Comparison of ENCODE assay signal across 10 cellular contexts in genomic region chr22:42643632-42644421, GRCh38. TPM values are rescaled to one million over a fixed set of nuclear protein-coding genes. Genes with fewer than 3 reads are reported as not detected.
DNase-seq lines count a peak whose midpoint lies in the region; ATAC-seq, FAIRE-seq and TF ChIP-seq lines count a peak whose summit lies in the region.
"Had no signal": no experiment of that assay in that cellular context is flagged by ENCODE, and none has a peak within 500 bp of the region (broad histone marks: within the 10 kb centered on the region; RNA-seq: fewer than 3 reads in every experiment).

No MANE protein-coding gene starts in this region.

- no peak for FAIRE-seq in GM12878 (lab: Jason Lieb, UNC)

- H3K4me1 Mint-ChIP-seq in HFFc6 (ENCODE audit: low read depth), result peaks cover 50% of the 10 kb centered on the region
- H3K4me1 Mint-ChIP-seq in stimulated activated naive B cell treated with anti-CD40 and anti-IgM and Interleukin-4, amounts not matched to agents 10 μg/mL and 1 μg/mL and 100 μg/mL, for 72 hours, result peaks cover 48 to 71% of the 10 kb centered on the region in 2 donors
- H3K4me1 Mint-ChIP-seq in natural killer cell treated with Interleukin-12 subunit alpha and Interleukin-12 subunit beta and Interleukin-15 and Interleukin-18, amount 100 ng/mL, for 72 hours (ENCODE audit: low read depth in 2 of 2), result peaks cover 18 to 25% of the 10 kb centered on the region in 2 donors
- peaks cover 36 to 52% (median 39%) of the 10 kb centered on the region in 3 donors for H3K4me1 Mint-ChIP-seq in T-cell

- H3K27me3 ChIP-seq in GM12878 (replicated peaks in 1 of 2; ENCODE audit: control insufficient read depth in 2 of 2, insufficient read depth in 2 of 2, low read length in 1 of 2), result no peaks in the 10 kb centered on the region
- H3K27me3 ChIP-seq in lower lobe of right lung (ENCODE audit: low read depth), result no peaks in the 10 kb centered on the region

- H3K4me3 Mint-ChIP-seq in HFFc6, result peak overlapping the region; percentile 76
- H3K4me3 Mint-ChIP-seq in stimulated activated naive B cell treated with anti-CD40 and anti-IgM and Interleukin-4, amounts not matched to agents 10 μg/mL and 1 μg/mL and 100 μg/mL, for 72 hours, result no peak overlapping the region
- no peak overlapping the region for H3K4me3 Mint-ChIP-seq in natural killer cell treated with Interleukin-12 subunit alpha and Interleukin-12 subunit beta and Interleukin-15 and Interleukin-18, amount 100 ng/mL, for 72 hours
- H3K4me3 Mint-ChIP-seq in T-cell, result no peak overlapping the region

- peaks cover 65% of the 10 kb centered on the region for H3K79me2 ChIP-seq in GM12878 (ENCODE audit: control insufficient read depth, insufficient read depth, low read length)

- H3K27me3 Mint-ChIP-seq in HFFc6 (ENCODE audit: insufficient read depth) (peaks cover 3% of the 10 kb centered on the region), T-cell (no peaks in the 10 kb centered on the region)
- no peaks in the 10 kb centered on the region for H3K27me3 Mint-ChIP-seq in stimulated activated naive B cell treated with anti-CD40 and anti-IgM and Interleukin-4, amounts not matched to agents 10 μg/mL and 1 μg/mL and 100 μg/mL, for 72 hours
- H3K27me3 Mint-ChIP-seq in natural killer cell treated with Interleukin-12 subunit alpha and Interleukin-12 subunit beta and Interleukin-15 and Interleukin-18, amount 100 ng/mL, for 72 hours, result no peaks in the 10 kb centered on the region

- DNase-seq in HFFc6 (no peak), GM12878 (ENCODE audit: low read depth, low spot score) (no peak), lower lobe of right lung (no peak), T-cell (no peak), hypothalamus (lab: John Stamatoyannopoulos, UW) (no peak), Ammon's horn (ENCODE audit: low spot score) (no peak)
- DNase-seq in stimulated activated naive B cell treated with anti-CD40 and anti-IgM and Interleukin-4, amounts not matched to agents 10 μg/mL and 1 μg/mL and 100 μg/mL, for 72 hours, result no peak
- no peak for DNase-seq in natural killer cell treated with Interleukin-12 subunit alpha and Interleukin-12 subunit beta and Interleukin-15 and Interleukin-18, amount 100 ng/mL, for 72 hours (ENCODE audit: low spot score)
- DNase-seq: activated effector memory CD4-positive, alpha-beta T cell treated with Interleukin-2 at 50 U/mL for 16 hours; NCI-H2081 had no signal

- no peaks in the 10 kb centered on the region for H4K20me1 ChIP-seq in GM12878 (ENCODE audit: control insufficient read depth, insufficient read depth)

- TF ChIP-seq POLR2A in GM12878 (IDR thresholded peaks at IDR 0.05; ENCODE audit: low read depth, low read length), result no peak

- TF ChIP-seq EP300 in GM12878 (IDR thresholded peaks at IDR 0.05; ENCODE audit: borderline replicate concordance in 1 of 2, control insufficient read depth in 1 of 2, low read depth in 2 of 2, low read length in 2 of 2), result no peak

- CTCF ChIA-PET in GM12878 (lab: Yijun Ruan, JAX), result interaction anchor here (1.0 to 3.4 kb wide), 10 partner anchors 12 to 390 kb away, joined by 3 to 17 read pairs (median 5); no protein-coding TSS in a partner anchor
- CTCF ChIA-PET in T-cell (lab: Charles Lee), result interaction anchor here in 1 of 2 donors (0.6 kb wide), 1 partner anchor 13 kb away, joined by 4 read pairs; no protein-coding TSS in a partner anchor

- in situ Hi-C loops in GM12878 (cut with MboI), result no loop called here

- H2AFZ ChIP-seq in GM12878 (ENCODE audit: control insufficient read depth, low read depth, low read length), result no peak overlapping the region

- TF ChIP-seq CTCF in HFFc6 (IDR thresholded peaks at IDR 0.05), result no peak
- no peak for TF ChIP-seq CTCF in GM12878 (IDR thresholded peaks at IDR 0.05 in 2 of 3, conservative IDR thresholded peaks at IDR 0.05 in 1 of 3; ENCODE audit: control insufficient read depth in 2 of 3, extremely low read depth in 1 of 3, insufficient read depth in 1 of 3, low read depth in 3 of 3, low read length in 3 of 3)
- TF ChIP-seq CTCF in lower lobe of right lung (IDR thresholded peaks at IDR 0.05), result no peak

- no peak for TF ChIP-seq RAD21 in GM12878 (IDR thresholded peaks at IDR 0.05; ENCODE audit: insufficient read depth, low read depth, low read length)

- H3K4me2 ChIP-seq in GM12878 (ENCODE audit: control insufficient read depth, insufficient read depth), result peak overlapping the region; percentile 71

- H3K9me3 ChIP-seq in GM12878 (replicated peaks; ENCODE audit: control insufficient read depth, insufficient read depth, low read length) (no peaks in the 10 kb centered on the region), lower lobe of right lung (no peaks in the 10 kb centered on the region)

- no TSS peak for BruUV-seq in GM12878 (replicated peaks; lab: Mats Ljungman, UMichigan)

- intact Hi-C loops in GM12878 (cut with micrococcal nuclease; ENCODE audit: unreplicated experiment) (no loop called here), lower lobe of right lung (cut with DNase I) (no loop called here)

- H3K27ac Mint-ChIP-seq in HFFc6, result peak overlapping the region; percentile 92
- peak overlapping the region; percentile 11 for H3K27ac Mint-ChIP-seq in stimulated activated naive B cell treated with anti-CD40 and anti-IgM and Interleukin-4, amounts not matched to agents 10 μg/mL and 1 μg/mL and 100 μg/mL, for 72 hours
- peak overlapping the region in 1 of 2 donors; percentile 59 for H3K27ac Mint-ChIP-seq in natural killer cell treated with Interleukin-12 subunit alpha and Interleukin-12 subunit beta and Interleukin-15 and Interleukin-18, amount 100 ng/mL, for 72 hours
- no peak overlapping the region for H3K27ac Mint-ChIP-seq in T-cell

- H3K4me3 ChIP-seq in GM12878 (peak overlapping the region; percentile 50), lower lobe of right lung (no peak overlapping the region)

- RAD21 ChIA-PET in GM12878 (lab: Charles Lee; ENCODE audit: unreplicated experiment), result interaction anchor here (0.8 to 3.7 kb wide), 5 partner anchors 10 to 75 kb away, joined by 3 to 19 read pairs (median 4); partner anchors contain the start of gene POLDIP3

- no peaks in the 10 kb centered on the region for H3K36me3 ChIP-seq in GM12878 (ENCODE audit: control insufficient read depth in 2 of 2, insufficient read depth in 2 of 2, low read length in 1 of 2)
- H3K36me3 ChIP-seq in lower lobe of right lung, result no peaks in the 10 kb centered on the region

- peaks cover 42% of the 10 kb centered on the region for H3K4me1 ChIP-seq in GM12878 (ENCODE audit: control insufficient read depth, insufficient read depth, low read length)
- H3K4me1 ChIP-seq in lower lobe of right lung, result peaks cover 81% of the 10 kb centered on the region

- no peak for ATAC-seq in GM12878
- ATAC-seq in lower lobe of right lung, result no peak
- no peak for ATAC-seq in stimulated activated naive B cell treated with anti-CD40 and anti-IgM and Interleukin-4, amounts not matched to agents 10 μg/mL and 1 μg/mL and 100 μg/mL, for 72 hours (replicated peaks)
- ATAC-seq in natural killer cell treated with Interleukin-12 subunit alpha and Interleukin-12 subunit beta and Interleukin-15 and Interleukin-18, amount 100 ng/mL, for 72 hours, result no peak
- ATAC-seq in T-cell (replicated peaks in 1 of 4), result no peak

- H3K27ac ChIP-seq in GM12878 (ENCODE audit: control insufficient read depth, insufficient read depth) (peak overlapping the region; percentile 84), lower lobe of right lung (peak overlapping the region; percentile 95)

- H3K36me3 Mint-ChIP-seq in HFFc6 (ENCODE audit: low read depth) (peaks cover 10% of the 10 kb centered on the region; the same call in 1 of the 2 replicates), T-cell (no peaks in the 10 kb centered on the region)
- H3K36me3 Mint-ChIP-seq in stimulated activated naive B cell treated with anti-CD40 and anti-IgM and Interleukin-4, amounts not matched to agents 10 μg/mL and 1 μg/mL and 100 μg/mL, for 72 hours, result peaks cover 8 to 15% of the 10 kb centered on the region in 2 donors
- H3K36me3 Mint-ChIP-seq in natural killer cell treated with Interleukin-12 subunit alpha and Interleukin-12 subunit beta and Interleukin-15 and Interleukin-18, amount 100 ng/mL, for 72 hours, result no peaks in the 10 kb centered on the region

- no peaks in the 10 kb centered on the region for H3K9me3 Mint-ChIP-seq in HFFc6
- no peaks in the 10 kb centered on the region for H3K9me3 Mint-ChIP-seq in stimulated activated naive B cell treated with anti-CD40 and anti-IgM and Interleukin-4, amounts not matched to agents 10 μg/mL and 1 μg/mL and 100 μg/mL, for 72 hours
- no peaks in the 10 kb centered on the region for H3K9me3 Mint-ChIP-seq in natural killer cell treated with Interleukin-12 subunit alpha and Interleukin-12 subunit beta and Interleukin-15 and Interleukin-18, amount 100 ng/mL, for 72 hours
- no peaks in the 10 kb centered on the region for H3K9me3 Mint-ChIP-seq in T-cell

- SMC1A ChIA-PET in GM12878 (lab: Charles Lee; ENCODE audit: uncharacterized antibody, unreplicated experiment), result interaction anchor here (0.8 to 2.6 kb wide), 9 partner anchors 13 to 200 kb away, joined by 3 to 18 read pairs (median 4); no protein-coding TSS in a partner anchor

- POLR2A ChIA-PET in GM12878 (lab: Charles Lee), result interaction anchor here (0.6 to 2.1 kb wide), 5 partner anchors 9 to 678 kb away, joined by 3 to 8 read pairs (median 4); no protein-coding TSS in a partner anchor
- POLR2A ChIA-PET in T-cell (lab: Charles Lee), result no interaction called here

- peak overlapping the region; percentile 78 for H3K9ac ChIP-seq in GM12878 (ENCODE audit: control insufficient read depth, insufficient read depth, low read length)

- WGBS in GM12878 (ENCODE audit: insufficient coverage, insufficient replicate concordance, low lambda C conversion rate, missing lambda C conversion rate), result 93% methylated on average over 14 of the region's 14 CpGs

RNA-seq across cellular contexts. Expression of gene ATP5MGL, which starts 3.4 kb away (rescaled TPM):
- total RNA-seq in HFFc6 (2021; fragmentation: NEBNext Ultra II Directional; extraction: Animal tissue kit (Norgen Biotek cat#: 25700)), result under 1 TPM in 3 of 6 experiments, not detected in 3; 0.26 to 0.64 (median 0.54) TPM
- total RNA-seq in GM12878 (2013; cell fraction: nucleolus; rRNA removed), result 4.9 and 7.6 TPM in 2 replicates
- total RNA-seq in GM12878 (2014; rRNA removed) (0.22 and 0.40 TPM in 2 replicates), GM12878 (2014; rRNA removed; fragmentation: Illumina TruSeq; extraction: Trizol) (0.85 TPM in 1 of 2 replicates, not detected in the other), GM12878 (2021) (0.43 and 0.46 TPM in 2 replicates), lower lobe of right lung (1.0 TPM), T-cell (1 to 10 TPM in 4 of 5 donors, under 1 TPM in 1; 0.79 to 5.0 (median 1.8) TPM)
- polyA plus RNA-seq in GM12878 (2011; ENCODE audit: low read depth), result not detected
- polyA plus RNA-seq in GM12878 (2011; rRNA removed) (0.23 and 0.26 TPM in 2 replicates), GM12878 (2014; fragmentation: Illumina TruSeq; extraction: Trizol) (not detected in 2 replicates), GM12878 (2014; fragmentation: Nextera tagmentation; extraction: Ambion mirVana) (under 1 TPM; 0.24 to 0.60 TPM), GM12878 (2014; rRNA removed) (not detected in 2 replicates), GM12878 (2016; fragmentation: Nextera tagmentation; extraction: Ambion mirVana) (under 1 TPM; 0.47 to 0.71 TPM)
- not detected in 2 replicates for polyA plus RNA-seq in GM12878 (2011; cell fraction: cytosol; rRNA removed)
- polyA plus RNA-seq in GM12878 (2011; cell fraction: nucleus; rRNA removed), result 0.51 and 0.52 TPM in 2 replicates
- polyA plus RNA-seq in GM12878 (2012), result not detected in 2 replicates
- 1.6 and 2.0 TPM in 2 replicates for polyA minus RNA-seq in GM12878 (2011; rRNA and poly(A)+ RNA removed)
- polyA minus RNA-seq in GM12878 (2011; cell fraction: cytosol; rRNA and poly(A)+ RNA removed), result not detected in 2 replicates
- polyA minus RNA-seq in GM12878 (2011; cell fraction: nucleus; rRNA and poly(A)+ RNA removed), result 3.0 and 3.5 TPM in 2 replicates
- 1 to 10 TPM in 1 of 2 donors, under 1 TPM in 1; 0.62 to 1.1 TPM for total RNA-seq in natural killer cell treated with Interleukin-12 subunit alpha and Interleukin-12 subunit beta and Interleukin-15 and Interleukin-18, amount 100 ng/mL, for 72 hours

RNA-seq across cellular contexts. Expression of gene CYB5R3, which starts 5.4 kb away (rescaled TPM):
- 100 to 1,000 TPM; 315 to 413 (median 347) TPM for total RNA-seq in HFFc6 (2021; fragmentation: NEBNext Ultra II Directional; extraction: Animal tissue kit (Norgen Biotek cat#: 25700))
- 38.2 and 40.3 TPM in 2 replicates for total RNA-seq in GM12878 (2013; cell fraction: nucleolus; rRNA removed)
- 33.3 and 46.8 TPM in 2 replicates for total RNA-seq in GM12878 (2014; rRNA removed)
- total RNA-seq in GM12878 (2014; rRNA removed; fragmentation: Illumina TruSeq; extraction: Trizol), result 20.5 and 22.9 TPM in 2 replicates
- 81.7 and 83.8 TPM in 2 replicates for total RNA-seq in GM12878 (2021)
- 23.6 TPM for polyA plus RNA-seq in GM12878 (2011; ENCODE audit: low read depth)
- polyA plus RNA-seq in GM12878 (2011; rRNA removed), result 21.0 and 70.3 TPM in 2 replicates
- 82.7 and 87.2 TPM in 2 replicates for polyA plus RNA-seq in GM12878 (2011; cell fraction: cytosol; rRNA removed)
- polyA plus RNA-seq in GM12878 (2011; cell fraction: nucleus; rRNA removed), result 56.1 and 64.4 TPM in 2 replicates
- 62.8 and 80.6 TPM in 2 replicates for polyA plus RNA-seq in GM12878 (2012)
- 37.3 and 65.3 TPM in 2 replicates for polyA plus RNA-seq in GM12878 (2014; fragmentation: Illumina TruSeq; extraction: Trizol)
- polyA plus RNA-seq in GM12878 (2014; fragmentation: Nextera tagmentation; extraction: Ambion mirVana), result 1 to 10 TPM; 2.0 to 3.5 TPM
- polyA plus RNA-seq in GM12878 (2014; rRNA removed), result 81.0 and 102 TPM in 2 replicates
- 100 to 1,000 TPM; 104 to 119 TPM for polyA plus RNA-seq in GM12878 (2016; fragmentation: Nextera tagmentation; extraction: Ambion mirVana)
- 49.7 and 58.4 TPM in 2 replicates for polyA minus RNA-seq in GM12878 (2011; rRNA and poly(A)+ RNA removed)
- 36.8 and 38.8 TPM in 2 replicates for polyA minus RNA-seq in GM12878 (2011; cell fraction: cytosol; rRNA and poly(A)+ RNA removed)
- 12.7 and 24.7 TPM in 2 replicates for polyA minus RNA-seq in GM12878 (2011; cell fraction: nucleus; rRNA and poly(A)+ RNA removed)
- total RNA-seq in lower lobe of right lung, result 219 TPM
- total RNA-seq in natural killer cell treated with Interleukin-12 subunit alpha and Interleukin-12 subunit beta and Interleukin-15 and Interleukin-18, amount 100 ng/mL, for 72 hours, result 10 to 100 TPM; 79.6 to 96.7 TPM
- 10 to 100 TPM; 40.8 to 58.6 (median 51.0) TPM for total RNA-seq in T-cell

RNA-seq across cellular contexts. Expression of gene POLDIP3, which starts 29.1 kb away (rescaled TPM):
- total RNA-seq in HFFc6 (2021; fragmentation: NEBNext Ultra II Directional; extraction: Animal tissue kit (Norgen Biotek cat#: 25700)), result 10 to 100 TPM; 54.2 to 63.7 (median 58.1) TPM
- 25.8 and 29.0 TPM in 2 replicates for total RNA-seq in GM12878 (2013; cell fraction: nucleolus; rRNA removed)
- total RNA-seq in GM12878 (2014; rRNA removed) (32.9 and 38.9 TPM in 2 replicates), GM12878 (2014; rRNA removed; fragmentation: Illumina TruSeq; extraction: Trizol) (25.9 and 27.0 TPM in 2 replicates), GM12878 (2021) (54.1 and 55.9 TPM in 2 replicates), lower lobe of right lung (75.0 TPM), T-cell (10 to 100 TPM; 66.5 to 83.8 (median 81.0) TPM)
- 37.9 TPM for polyA plus RNA-seq in GM12878 (2011; ENCODE audit: low read depth)
- polyA plus RNA-seq in GM12878 (2011; rRNA removed) (35.6 and 54.2 TPM in 2 replicates), GM12878 (2014; fragmentation: Illumina TruSeq; extraction: Trizol) (43.3 and 52.6 TPM in 2 replicates), GM12878 (2014; fragmentation: Nextera tagmentation; extraction: Ambion mirVana) (10 to 100 TPM; 14.8 to 19.3 TPM), GM12878 (2014; rRNA removed) (46.4 and 49.3 TPM in 2 replicates), GM12878 (2016; fragmentation: Nextera tagmentation; extraction: Ambion mirVana) (10 to 100 TPM; 60.1 to 60.2 TPM)
- polyA plus RNA-seq in GM12878 (2011; cell fraction: cytosol; rRNA removed), result 41.6 and 47.6 TPM in 2 replicates
- 54.4 and 62.1 TPM in 2 replicates for polyA plus RNA-seq in GM12878 (2011; cell fraction: nucleus; rRNA removed)
- polyA plus RNA-seq in GM12878 (2012), result 39.1 and 43.5 TPM in 2 replicates
- polyA minus RNA-seq in GM12878 (2011; rRNA and poly(A)+ RNA removed), result 33.2 and 42.9 TPM in 2 replicates
- 13.8 and 18.2 TPM in 2 replicates for polyA minus RNA-seq in GM12878 (2011; cell fraction: cytosol; rRNA and poly(A)+ RNA removed)
- polyA minus RNA-seq in GM12878 (2011; cell fraction: nucleus; rRNA and poly(A)+ RNA removed), result 14.7 and 20.4 TPM in 2 replicates
- total RNA-seq in natural killer cell treated with Interleukin-12 subunit alpha and Interleukin-12 subunit beta and Interleukin-15 and Interleukin-18, amount 100 ng/mL, for 72 hours, result 10 to 100 TPM; 61.6 to 78.9 TPM

Comparison
In these comparisons a context has a peak if more than half of its experiments do, and no peak if none do; other contexts are left out.
1. H3K27ac Mint-ChIP-seq: peak in HFFc6 (single experiment) and stimulated activated naive B cell treated with anti-CD40 and anti-IgM and Interleukin-4, amounts not matched to agents 10 μg/mL and 1 μg/mL and 100 μg/mL, for 72 hours (single experiment); none in T-cell (0 of 2).